10 cellular contexts compared by ENCODE assay signal in genomic region chr16:83113811-83114210, GRCh38.
DNase-seq lines count a peak whose midpoint lies in the region; ATAC-seq lines count a peak whose summit lies in the region.
"Had no signal": no experiment of that assay in that cellular context is flagged by ENCODE, and none has a peak within 500 bp of the region (broad histone marks: within the 10 kb centered on the region; RNA-seq: fewer than 3 reads in every experiment).

No MANE protein-coding gene starts in this region.

- DNase-seq in EH (ENCODE audit: low read depth) (peak; percentile 80), GM03348 (ENCODE audit: low spot score) (peak; percentile 38), RPMI7951 (ENCODE audit: low read depth) (peak; percentile 63), left kidney (ENCODE audit: low read depth, low spot score) (peak; percentile 49), NCI-H2081 treated with DMSO at 0.1 percent for 48 hours (lab: John Stamatoyannopoulos, UW) (no peak)
- DNase-seq in activated naive CD4-positive, alpha-beta T cell treated with anti-CD3 and anti-CD28 coated beads, Interleukin-2, amount 50 U/mL, for 16 hours, result no peak
- DNase-seq: CD8-positive, alpha-beta T cell; COR-L47; GOT3 had no signal

- ATAC-seq in GM18519 (IDR thresholded peaks at IDR 0.05; ENCODE audit: low FRiP score, unreplicated experiment), result no peak
- ATAC-seq: CD8-positive, alpha-beta T cell had no signal

Comparison
In these comparisons a context has a peak if more than half of its experiments do, and no peak if none do; other contexts are left out.
1. DNase-seq: peak in EH (single experiment), GM03348 (single experiment), RPMI7951 (single experiment) and left kidney (single experiment); none in NCI-H2081 treated with DMSO at 0.1 percent for 48 hours (single experiment) and activated naive CD4-positive, alpha-beta T cell treated with anti-CD3 and anti-CD28 coated beads, Interleukin-2, amount 50 U/mL, for 16 hours (single experiment).